8 cellular contexts compared by ENCODE assay signal in genomic region chr4:153506341-153506967, GRCh38. TPM values are rescaled to one million over a fixed set of nuclear protein-coding genes. Genes with fewer than 3 reads are reported as not detected.
DNase-seq lines count a peak whose midpoint lies in the region; ATAC-seq and TF ChIP-seq lines count a peak whose summit lies in the region.
"Not testable (repeated sequence)": the region's sequence is repeated elsewhere in the genome, so short reads cannot be mapped to it uniquely, and the experiment has no call there.

No MANE protein-coding gene starts in this region.

- H3K9ac ChIP-seq in IMR-90 (ENCODE audit: low read depth, low read length), result not testable (repeated sequence)

- H2AK5ac ChIP-seq in IMR-90 (ENCODE audit: low read depth, low read length), result not testable (repeated sequence)

- H3K4me3 ChIP-seq in CD4-positive, alpha-beta memory T cell (ENCODE audit: low read length in 2 of 2); IMR-90 (ENCODE audit: insufficient read depth, low read depth, low read length); left lung; osteoblast (ENCODE audit: insufficient read depth, low read length); suprapubic skin: not testable (repeated sequence)

- not testable (repeated sequence) for H2BK120ac ChIP-seq in IMR-90 (ENCODE audit: low read depth, low read length)

- WGBS in IMR-90 (ENCODE audit: extremely low coverage in 2 of 2, insufficient read length in 1 of 2), 2 experiments, result 87% methylated on average over 4 of the region's 7 CpGs; no CpG with 5 or more reads in 1 of the 2 experiments
- 90% methylated on average over 7 of the region's 7 CpGs for WGBS in suprapubic skin

- H3K4me2 ChIP-seq in IMR-90 (ENCODE audit: low read depth, low read length); osteoblast (ENCODE audit: insufficient read depth, low read length): not testable (repeated sequence)

- not testable (repeated sequence) for ATAC-seq in IMR-90 (ENCODE audit: low read depth); activated B cell treated with CpG ODN at 0.5 μM for 24 hours (ENCODE audit: low read depth)
- ATAC-seq in activated naive CD4-positive, alpha-beta T cell treated with anti-CD3 and anti-CD28 coated beads, Interleukin-2, amount 50 U/mL, for 72 hours, result peak in 1 of 2 donors; percentile 27
- peak; percentile 69 for ATAC-seq in left lung

- not testable (repeated sequence) for H4K91ac ChIP-seq in IMR-90 (ENCODE audit: insufficient read depth, low read depth, low read length)

- H3K36me3 ChIP-seq in CD4-positive, alpha-beta memory T cell (ENCODE audit: insufficient read depth, low read length); IMR-90 (ENCODE audit: control insufficient read depth, insufficient read depth, low read length); left lung; osteoblast (ENCODE audit: insufficient read depth, low read length); suprapubic skin: not testable (repeated sequence)

- not testable (repeated sequence) for H3K23ac ChIP-seq in IMR-90 (ENCODE audit: low read depth, low read length)

- peak overlapping the region in 5 of 7 donors; percentile 11 to 73 (median 60) for H3K27ac Mint-ChIP-seq in CD4-positive, alpha-beta memory T cell
- peak overlapping the region; percentile 62 for H3K27ac Mint-ChIP-seq in activated B cell treated with CpG ODN at 0.5 μM for 24 hours
- peak overlapping the region; percentile 44 to 67 for H3K27ac Mint-ChIP-seq in activated naive CD4-positive, alpha-beta T cell treated with anti-CD3 and anti-CD28 coated beads, Interleukin-2, amount 50 U/mL, for 72 hours
- peak overlapping the region; percentile 8 for H3K27ac Mint-ChIP-seq in MCF 10A (ENCODE audit: low read depth, unreplicated experiment)

- TF ChIP-seq POLR2A in IMR-90 (IDR thresholded peaks at IDR 0.05; ENCODE audit: low read depth, low read length); suprapubic skin (IDR thresholded peaks at IDR 0.05): not testable (repeated sequence)

- CTCF ChIA-PET in CD4-positive, alpha-beta memory T cell (lab: Charles Lee; ENCODE audit: partially characterized antibody), result interaction anchor here (1.5 kb wide), 1 partner anchor 26 kb away, joined by 3 read pairs; no protein-coding TSS in a partner anchor
- CTCF ChIA-PET in IMR-90 (lab: Yijun Ruan, JAX) (interaction anchor here (0.6 kb wide), 1 partner anchor 225 kb away, joined by 3 read pairs; no protein-coding TSS in a partner anchor), MCF 10A (lab: Yijun Ruan, JAX) (interaction anchor here (0.5 to 0.6 kb wide), 3 partner anchors 9 to 251 kb away, joined by 3 read pairs; no protein-coding TSS in a partner anchor)
- CTCF ChIA-PET in activated B cell treated with CpG ODN at 0.5 μM for 24 hours (lab: Charles Lee), result not testable (repeated sequence)

- dilution Hi-C loops in IMR-90 (cut with HindIII; ENCODE audit: low sequenced_read_pairs, unreplicated experiment), result not testable (repeated sequence)

- not testable (repeated sequence) for H3K9me1 ChIP-seq in IMR-90 (ENCODE audit: insufficient read depth, low read length)

- POLR2A ChIA-PET in CD4-positive, alpha-beta memory T cell (lab: Charles Lee; ENCODE audit: partially characterized antibody), result interaction anchor here (1.5 kb wide), 1 partner anchor 18 kb away, joined by 4 read pairs; no protein-coding TSS in a partner anchor
- POLR2A ChIA-PET in IMR-90 (lab: Charles Lee; ENCODE audit: unreplicated experiment); activated B cell treated with CpG ODN at 0.5 μM for 24 hours (lab: Charles Lee); MCF 10A (lab: Yijun Ruan, JAX): not testable (repeated sequence)

- not testable (repeated sequence) for H3K4ac ChIP-seq in IMR-90 (ENCODE audit: low read depth, low read length)

- not testable (repeated sequence) for TF ChIP-seq RAD21 in IMR-90 (IDR thresholded peaks at IDR 0.05; ENCODE audit: low read length)

- not testable (repeated sequence) for H3K79me2 ChIP-seq in osteoblast (ENCODE audit: insufficient read depth, low read length)

- H4K20me1 ChIP-seq in IMR-90 (ENCODE audit: insufficient read depth, low read length); osteoblast (ENCODE audit: insufficient read depth, low read length): not testable (repeated sequence)

- not testable (repeated sequence) for H3K18ac ChIP-seq in IMR-90 (ENCODE audit: low read depth, low read length)

- H3K4me3 Mint-ChIP-seq in CD4-positive, alpha-beta memory T cell, result peak overlapping the region in 2 of 8 donors; percentile 30 to 56
- H3K4me3 Mint-ChIP-seq in activated B cell treated with CpG ODN at 0.5 μM for 24 hours; MCF 10A (ENCODE audit: unreplicated experiment): not testable (repeated sequence)

- not testable (repeated sequence) for H2AK9ac ChIP-seq in IMR-90 (replicated peaks; ENCODE audit: low read depth, low read length, poor library complexity)

- TF ChIP-seq EP300 in suprapubic skin (IDR thresholded peaks at IDR 0.05), result not testable (repeated sequence)

- not testable (repeated sequence) for H2BK5ac ChIP-seq in IMR-90 (ENCODE audit: low read depth, low read length, poor library complexity, severe bottlenecking)

- not testable (repeated sequence) for H2AFZ ChIP-seq in IMR-90 (replicated peaks; ENCODE audit: low read length, poor library complexity); osteoblast (ENCODE audit: low read length)

- H3K27ac ChIP-seq in CD4-positive, alpha-beta memory T cell (ENCODE audit: low read depth, low read length); IMR-90 (ENCODE audit: insufficient read depth, low read length); left lung: not testable (repeated sequence)
- H3K27ac ChIP-seq in osteoblast (ENCODE audit: low read depth, low read length) (peak overlapping the region; percentile 38), suprapubic skin (peak overlapping the region; percentile 50)

- not testable (repeated sequence) for TF ChIP-seq CTCF in IMR-90 (conservative IDR thresholded peaks at IDR 0.05; ENCODE audit: low read depth, low read length); activated B cell treated with CpG ODN at 0.5 μM for 24 hours (IDR thresholded peaks at IDR 0.05); MCF 10A (IDR thresholded peaks at IDR 0.05; ENCODE audit: unreplicated experiment); left lung (IDR thresholded peaks at IDR 0.05); osteoblast (IDR thresholded peaks at IDR 0.05; ENCODE audit: extremely low read depth, low read depth, low read length); suprapubic skin (IDR thresholded peaks at IDR 0.05)

- not testable (repeated sequence) for H3K27me3 ChIP-seq in CD4-positive, alpha-beta memory T cell (ENCODE audit: insufficient read depth, low read length); IMR-90 (ENCODE audit: control insufficient read depth, insufficient read depth, low read length); left lung; osteoblast (ENCODE audit: insufficient read depth, low read length); suprapubic skin

- BruUV-seq in IMR-90 (replicated peaks; lab: Mats Ljungman, UMichigan); MCF 10A (replicated peaks; lab: Mats Ljungman, UMichigan): not testable (repeated sequence)

- not testable (repeated sequence) for H2BK15ac ChIP-seq in IMR-90 (ENCODE audit: low read depth, low read length)

- in situ Hi-C loops in IMR-90 (cut with MboI; ENCODE audit: low sequenced_read_pairs), result not testable (repeated sequence)

- peaks cover 47 to 62% of the 10 kb centered on the region in 2 donors for H3K36me3 Mint-ChIP-seq in CD4-positive, alpha-beta memory T cell
- H3K36me3 Mint-ChIP-seq in activated B cell treated with CpG ODN at 0.5 μM for 24 hours (ENCODE audit: low read depth), result peaks cover 76% of the 10 kb centered on the region
- peaks cover 16 to 55% of the 10 kb centered on the region in 2 donors for H3K36me3 Mint-ChIP-seq in activated naive CD4-positive, alpha-beta T cell treated with anti-CD3 and anti-CD28 coated beads, Interleukin-2, amount 50 U/mL, for 72 hours
- not testable (repeated sequence) for H3K36me3 Mint-ChIP-seq in MCF 10A (ENCODE audit: insufficient read depth, unreplicated experiment)

- not testable (repeated sequence) for H2BK20ac ChIP-seq in IMR-90 (ENCODE audit: low read depth, low read length)

- H3K4me1 Mint-ChIP-seq in CD4-positive, alpha-beta memory T cell, result peaks cover 53 to 78% (median 62%) of the 10 kb centered on the region in 4 donors
- peaks cover 78% of the 10 kb centered on the region for H3K4me1 Mint-ChIP-seq in activated B cell treated with CpG ODN at 0.5 μM for 24 hours
- H3K4me1 Mint-ChIP-seq in MCF 10A (ENCODE audit: insufficient read depth, unreplicated experiment), result not testable (repeated sequence)

- H4K5ac ChIP-seq in IMR-90 (ENCODE audit: low read depth, low read length), result not testable (repeated sequence)

- H3K79me1 ChIP-seq in IMR-90 (ENCODE audit: low read depth in 1 of 2, low read length in 2 of 2), result peaks cover 7 to 15% of the 10 kb centered on the region in 2 experiments; a peak in 3 of 4 replicates

- not testable (repeated sequence) for H4K8ac ChIP-seq in IMR-90 (ENCODE audit: low read depth in 2 of 2, low read length in 2 of 2)

- H3K27me3 Mint-ChIP-seq in CD4-positive, alpha-beta memory T cell; activated B cell treated with CpG ODN at 0.5 μM for 24 hours; MCF 10A (ENCODE audit: insufficient read depth, unreplicated experiment): not testable (repeated sequence)

- not testable (repeated sequence) for H3K14ac ChIP-seq in IMR-90 (replicated peaks; ENCODE audit: low read depth, low read length)

- H3K9me3 Mint-ChIP-seq in CD4-positive, alpha-beta memory T cell; activated B cell treated with CpG ODN at 0.5 μM for 24 hours; activated naive CD4-positive, alpha-beta T cell treated with anti-CD3 and anti-CD28 coated beads, Interleukin-2, amount 50 U/mL, for 72 hours; MCF 10A (ENCODE audit: unreplicated experiment): not testable (repeated sequence)

- H3K9me3 ChIP-seq in CD4-positive, alpha-beta memory T cell (ENCODE audit: control insufficient read depth in 1 of 2, low read length in 2 of 2); IMR-90 (ENCODE audit: control insufficient read depth, insufficient read depth, low read length); left lung; osteoblast (ENCODE audit: low read depth, low read length); suprapubic skin: not testable (repeated sequence)

- not testable (repeated sequence) for H3K56ac ChIP-seq in IMR-90 (ENCODE audit: extremely low read depth, insufficient read depth, low read length)

- intact Hi-C loops in CD4-positive, alpha-beta memory T cell (cut with micrococcal nuclease); IMR-90 (cut with micrococcal nuclease); MCF 10A (cut with micrococcal nuclease); left lung (cut with DNase I): not testable (repeated sequence)
- intact Hi-C loops in activated B cell treated with CpG ODN at 0.5 μM for 24 hours (cut with micrococcal nuclease), result loop anchor here (1.0 kb wide), 1 partner anchor 8 kb away; no protein-coding TSS in a partner anchor

- not testable (repeated sequence) for DNase-seq in CD4-positive, alpha-beta memory T cell; IMR-90; activated B cell treated with CpG ODN at 0.5 μM for 24 hours; activated naive CD4-positive, alpha-beta T cell treated with anti-CD3 and anti-CD28 coated beads, Interleukin-2, amount 50 U/mL, for 72 hours (ENCODE audit: low spot score in 2 of 2); MCF 10A (ENCODE audit: unreplicated experiment); left lung; osteoblast (ENCODE audit: insufficient read length, low spot score, missing footprints); suprapubic skin (ENCODE audit: low spot score in 2 of 2)

- H3K4me1 ChIP-seq in CD4-positive, alpha-beta memory T cell (ENCODE audit: insufficient read depth, low read length), result peaks cover 61% of the 10 kb centered on the region
- H3K4me1 ChIP-seq in IMR-90 (ENCODE audit: control insufficient read depth, insufficient read depth, low read length); suprapubic skin: not testable (repeated sequence)
- H3K4me1 ChIP-seq in left lung, result peaks cover 0 to 12% of the 10 kb centered on the region in 2 donors
- H3K4me1 ChIP-seq in osteoblast (ENCODE audit: insufficient read depth, low read length), result peaks cover 23% of the 10 kb centered on the region

RNA-seq across cellular contexts. Expression of gene TMEM131L, which starts 40.3 kb away (rescaled TPM):
- total RNA-seq in CD4-positive, alpha-beta memory T cell, result 10 to 100 TPM; 62.5 to 65.6 TPM
- polyA plus RNA-seq in CD4-positive, alpha-beta memory T cell, result 10 to 100 TPM; 20.8 to 43.8 TPM
- total RNA-seq in IMR-90 (2012; rRNA removed), result 16.1 and 23.8 TPM in 2 replicates
- 8.2 and 8.4 TPM in 2 replicates for polyA plus RNA-seq in IMR-90 (2012; rRNA removed)
- polyA plus RNA-seq in IMR-90 (2012; cell fraction: cytosol; rRNA removed), result 3.9 and 4.9 TPM in 2 replicates
- polyA plus RNA-seq in IMR-90 (2012; cell fraction: nucleus; rRNA removed; ENCODE audit: low replicate concordance), result 10.1 and 26.3 TPM in 2 replicates
- total RNA-seq in activated B cell treated with CpG ODN at 0.5 μM for 24 hours, result 170 and 193 TPM in 2 replicates
- 10 to 100 TPM; 44.8 to 47.7 TPM for total RNA-seq in activated naive CD4-positive, alpha-beta T cell treated with anti-CD3 and anti-CD28 coated beads, Interleukin-2, amount 50 U/mL, for 72 hours
- 7.8 and 10.1 TPM in 2 replicates for total RNA-seq in MCF 10A (2022)
- 10 to 100 TPM; 17.6 to 20.2 TPM for total RNA-seq in left lung
- 8.3 and 9.0 TPM in 2 replicates for total RNA-seq in osteoblast
- total RNA-seq in suprapubic skin, result 10 to 100 TPM; 13.5 to 25.0 (median 17.2) TPM

Comparison
In these comparisons a context has a peak if more than half of its experiments do, and no peak if none do; other contexts are left out.
1. H3K27ac Mint-ChIP-seq: peak in every context shown above with its lines; median percentile 62 in activated B cell treated with CpG ODN at 0.5 μM for 24 hours; 60 in CD4-positive, alpha-beta memory T cell; 56 in activated naive CD4-positive, alpha-beta T cell treated with anti-CD3 and anti-CD28 coated beads, Interleukin-2, amount 50 U/mL, for 72 hours; 8 in MCF 10A.